10 cellular contexts compared by ENCODE assay signal in genomic region chr5:178284095-178284675, GRCh38. TPM values are rescaled to one million over a fixed set of nuclear protein-coding genes. Genes with fewer than 3 reads are reported as not detected.
A peak's percentile ranks its signal among the peaks of the same experiment; 100 is the strongest.
DNase-seq lines count a peak whose midpoint lies in the region; FAIRE-seq and TF ChIP-seq lines count a peak whose summit lies in the region.
"Had no signal": no experiment of that assay in that cellular context is flagged by ENCODE, and none has a peak within 500 bp of the region (broad histone marks: within the 10 kb centered on the region; RNA-seq: fewer than 3 reads in every experiment).

No MANE protein-coding gene starts in this region.

- DNase-seq in GM06990 (ENCODE audit: extremely low read depth, insufficient read length) (no peak), NAMALWA (ENCODE audit: low spot score) (peak; percentile 73), bronchial epithelial cell (ENCODE audit: low read depth) (peak; percentile 39), neural crest cell (ENCODE audit: low read depth, low spot score) (peak; percentile 33), 8988T (no peak), ascending aorta (ENCODE audit: low spot score in 2 of 2) (no peak)
- DNase-seq in effector CD8-positive, alpha-beta T cell (lab: John Stamatoyannopoulos, UW): no peak
- no peak for DNase-seq in CD8-positive, alpha-beta memory T cell
- DNase-seq: activated naive CD8-positive, alpha-beta T cell treated with anti-CD3 and anti-CD28 coated beads, Interleukin-2, amount 10 ng/mL, durations not matched to agents 7 days and 5 days; NCI-H2029 had no signal

- no peak for FAIRE-seq in bronchial epithelial cell (lab: Jason Lieb, UNC)

- H3K4me1 Mint-ChIP-seq in neural crest cell: peaks cover 51% of the 10 kb centered on the region
- peaks cover 0 to 7% (median 5%) of the 10 kb centered on the region in 3 donors for H3K4me1 Mint-ChIP-seq in CD8-positive, alpha-beta memory T cell

- peaks cover 8% of the 10 kb centered on the region for H3K9me3 Mint-ChIP-seq in neural crest cell
- peaks cover 9 to 12% (median 10%) of the 10 kb centered on the region in 5 donors for H3K9me3 Mint-ChIP-seq in CD8-positive, alpha-beta memory T cell

- intact Hi-C loops in ascending aorta (cut with DNase I): loop anchor here (5.0 kb wide), 1 partner anchor 268 kb away; no protein-coding TSS in a partner anchor

- peaks cover 7% of the 10 kb centered on the region for H3K27me3 Mint-ChIP-seq in neural crest cell (ENCODE audit: low read depth)
- peaks cover 8 to 14% of the 10 kb centered on the region in 2 donors for H3K27me3 Mint-ChIP-seq in CD8-positive, alpha-beta memory T cell

- POLR2A ChIA-PET in CD8-positive, alpha-beta memory T cell (lab: Charles Lee): no interaction called here

- no peaks in the 10 kb centered on the region for H3K9me3 ChIP-seq in CD8-positive, alpha-beta memory T cell (ENCODE audit: low read length)
- H3K9me3 ChIP-seq in ascending aorta: peaks cover 0 to 5% of the 10 kb centered on the region in 2 donors

- TF ChIP-seq CTCF in GM06990 (IDR thresholded peaks at IDR 0.05; ENCODE audit: insufficient read depth, low read length, poor library complexity, severe bottlenecking) (peak; percentile 81), bronchial epithelial cell (IDR thresholded peaks at IDR 0.05; ENCODE audit: insufficient read depth, low read length, severe bottlenecking) (peak; percentile 56), neural crest cell (conservative IDR thresholded peaks at IDR 0.05) (peak; percentile 78), ascending aorta (IDR thresholded peaks at IDR 0.05) (peak in 1 of 3 experiments; percentile 26)

- H3K36me3 ChIP-seq in GM06990 (ENCODE audit: control insufficient read depth, insufficient read depth, low read length): no peaks in the 10 kb centered on the region
- H3K36me3 ChIP-seq in bronchial epithelial cell (ENCODE audit: control insufficient read depth, insufficient read depth, low read length): no peaks in the 10 kb centered on the region
- no peaks in the 10 kb centered on the region for H3K36me3 ChIP-seq in CD8-positive, alpha-beta memory T cell (ENCODE audit: insufficient read depth, low read length)
- no peaks in the 10 kb centered on the region for H3K36me3 ChIP-seq in ascending aorta

- no peak overlapping the region for H3K27ac Mint-ChIP-seq in neural crest cell (ENCODE audit: unreplicated experiment)
- no peak overlapping the region for H3K27ac Mint-ChIP-seq in CD8-positive, alpha-beta memory T cell
- H3K27ac Mint-ChIP-seq: activated naive CD8-positive, alpha-beta T cell treated with anti-CD3 and anti-CD28 coated beads, Interleukin-2, amount 10 ng/mL, durations not matched to agents 7 days and 5 days had no signal

- H3K4me3 Mint-ChIP-seq in neural crest cell: no peak overlapping the region
- no peak overlapping the region for H3K4me3 Mint-ChIP-seq in CD8-positive, alpha-beta memory T cell
- H3K4me3 Mint-ChIP-seq: activated naive CD8-positive, alpha-beta T cell treated with anti-CD3 and anti-CD28 coated beads, Interleukin-2, amount 10 ng/mL, durations not matched to agents 7 days and 5 days had no signal

- H3K4me3 ChIP-seq in GM06990 (replicated peaks; ENCODE audit: low read depth, low read length) (no peak overlapping the region), bronchial epithelial cell (ENCODE audit: low read depth, low read length) (no peak overlapping the region), ascending aorta (no peak overlapping the region)
- H3K4me3 ChIP-seq in CD8-positive, alpha-beta memory T cell (ENCODE audit: low read length): no peak overlapping the region

- H3K27ac ChIP-seq in CD8-positive, alpha-beta memory T cell (ENCODE audit: low read depth, low read length): no peak overlapping the region
- H3K27ac ChIP-seq in ascending aorta: no peak overlapping the region

- CTCF ChIA-PET in CD8-positive, alpha-beta memory T cell (lab: Charles Lee): interaction anchor here (0.8 to 1.4 kb wide), 3 partner anchors 11 to 21 kb away, joined by 3 to 4 read pairs (median 3); no protein-coding TSS in a partner anchor

- H3K36me3 Mint-ChIP-seq in neural crest cell (ENCODE audit: low read depth): peaks cover 4% of the 10 kb centered on the region
- H3K36me3 Mint-ChIP-seq in CD8-positive, alpha-beta memory T cell: no peaks in the 10 kb centered on the region

- no peaks in the 10 kb centered on the region for H3K4me1 ChIP-seq in CD8-positive, alpha-beta memory T cell (ENCODE audit: insufficient read depth, low read length)
- no peaks in the 10 kb centered on the region for H3K4me1 ChIP-seq in ascending aorta

- H3K27me3 ChIP-seq in GM06990 (replicated peaks; ENCODE audit: control insufficient read depth, insufficient read depth, low read length) (no peaks in the 10 kb centered on the region), bronchial epithelial cell (ENCODE audit: control insufficient read depth, insufficient read depth, low read length) (peaks cover 1% of the 10 kb centered on the region), ascending aorta (no peaks in the 10 kb centered on the region)
- no peaks in the 10 kb centered on the region for H3K27me3 ChIP-seq in CD8-positive, alpha-beta memory T cell (ENCODE audit: insufficient read depth, low read length, poor library complexity, severe bottlenecking)

RNA-seq across cellular contexts. Expression of gene PHYKPL, which starts 51.6 kb away (rescaled TPM):
- total RNA-seq in bronchial epithelial cell (29.2 and 40.6 TPM in 2 replicates), neural crest cell (53.9 and 55.7 TPM in 2 replicates), ascending aorta (89.3 TPM)
- total RNA-seq in CD8-positive, alpha-beta memory T cell: 10 to 100 TPM; 57.8 to 61.1 TPM
- 41.6 TPM for polyA plus RNA-seq in CD8-positive, alpha-beta memory T cell

Comparison
In these comparisons a context has a peak if more than half of its experiments do, and no peak if none do; other contexts are left out.
1. DNase-seq: peak in NAMALWA (single experiment), bronchial epithelial cell (single experiment) and neural crest cell (single experiment); none in GM06990 (single experiment), effector CD8-positive, alpha-beta T cell (single experiment), 8988T (single experiment), CD8-positive, alpha-beta memory T cell (0 of 5) and ascending aorta (0 of 2).